Comparison of ENCODE assay signal across 1 cellular context in genomic region chr7:127578036-127578684, GRCh38.
TF ChIP-seq lines count a peak whose summit lies in the region.

No MANE protein-coding gene starts in this region.

TF ChIP-seq in K562, 482 proteins besides CTCF, POLR2A, EP300 and RAD21:
- peak; percentile 35; the same call in 1 of the 2 replicates for TF ChIP-seq NFIC (IDR thresholded peaks at IDR 0.05)
- TF ChIP-seq CREB3 (tag; conservative IDR thresholded peaks at IDR 0.05; ENCODE audit: low read depth), result no peak
- TF ChIP-seq SP2 (IDR thresholded peaks at IDR 0.05; ENCODE audit: extremely low read depth, low read depth, low read length, poor library complexity, severe bottlenecking), result no peak
